ENCODE assay signal across 9 cellular contexts in the genomic region with DNA sequence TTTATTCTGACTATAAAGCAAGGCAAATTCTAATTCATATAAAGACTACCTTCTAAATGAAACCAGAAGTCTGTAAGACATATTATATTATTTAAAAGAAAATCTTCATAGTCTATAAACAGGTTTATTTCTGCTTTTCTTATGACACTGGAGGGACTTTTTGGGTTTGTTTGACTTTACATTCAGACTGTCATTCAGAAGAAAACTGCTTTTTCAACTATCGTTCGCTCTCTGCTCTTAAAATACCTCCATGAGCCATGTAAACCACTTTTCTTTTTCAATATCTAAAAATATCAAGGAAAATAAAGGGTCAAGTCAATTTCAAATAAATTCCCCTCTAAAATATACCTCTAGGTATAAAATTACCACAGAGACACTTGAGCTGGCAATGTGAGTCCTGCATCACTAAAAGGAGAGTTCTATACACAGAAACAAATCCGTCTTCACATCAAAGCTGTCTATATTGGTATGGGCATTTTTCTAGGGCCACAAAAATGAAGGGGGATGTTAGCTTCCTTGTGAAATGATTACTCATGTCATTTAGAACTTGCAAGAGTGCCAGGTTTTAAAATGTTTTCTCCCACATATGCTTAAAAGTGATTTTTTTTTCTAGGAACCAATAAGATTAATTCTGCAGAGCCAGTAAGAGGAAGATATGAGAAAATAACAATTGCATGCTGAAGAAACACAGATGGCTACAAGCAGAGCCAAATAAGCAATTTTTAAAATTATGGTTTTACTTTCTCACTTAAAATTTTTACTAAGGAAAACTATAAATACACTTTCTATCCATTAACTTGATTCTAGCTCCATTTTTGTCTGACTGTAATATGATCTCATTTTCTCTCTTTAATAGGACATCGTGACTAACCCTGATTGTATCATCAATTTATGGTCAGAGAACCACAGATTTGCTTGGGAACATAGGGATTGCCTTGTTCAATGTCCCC.
A peak's percentile ranks its signal among the peaks of the same experiment; 100 is the strongest.
DNase-seq lines count a peak whose midpoint lies in the region; ATAC-seq and TF ChIP-seq lines count a peak whose summit lies in the region.
"Had no signal": no experiment of that assay in that cellular context is flagged by ENCODE, and none has a peak within 500 bp of the region (broad histone marks: within the 10 kb centered on the region; RNA-seq: fewer than 3 reads in every experiment).

No MANE protein-coding gene starts in this region.

- no peak for TF ChIP-seq CTCF in brain microvascular endothelial cell (IDR thresholded peaks at IDR 0.05; ENCODE audit: low read depth, low read length, missing control alignments)

- intact Hi-C loops in left cardiac atrium (cut with DNase I), result no loop called here

- DNase-seq in AG20443 (ENCODE audit: low spot score) (peak; percentile 22), brain microvascular endothelial cell (peak; percentile 19), left cardiac atrium (no peak), SW 1271 (lab: John Stamatoyannopoulos, UW) (no peak), NCI-H774 (lab: John Stamatoyannopoulos, UW) (no peak)
- DNase-seq in stimulated activated CD4-positive, alpha-beta T cell treated with anti-CD3 and anti-CD28 coated beads, Interleukin-2, amount 100 ng/mL, for 48 hours, result no peak
- DNase-seq: glutamatergic neuron had no signal

- H3K27ac ChIP-seq in brain microvascular endothelial cell, result no peak overlapping the region

- H3K27me3 ChIP-seq in brain microvascular endothelial cell (replicated peaks), result no peaks in the 10 kb centered on the region

- no peaks in the 10 kb centered on the region for H3K36me3 ChIP-seq in brain microvascular endothelial cell (replicated peaks)

- ATAC-seq in GM19351 (IDR thresholded peaks at IDR 0.05; ENCODE audit: unreplicated experiment), result peak; percentile 81
- ATAC-seq in HG03108 (IDR thresholded peaks at IDR 0.05; ENCODE audit: unreplicated experiment), result peak; percentile 68
- ATAC-seq in left cardiac atrium, result no peak

- no peak overlapping the region for H3K4me3 ChIP-seq in brain microvascular endothelial cell (ENCODE audit: low read depth, low read length)

- in situ Hi-C loops in brain microvascular endothelial cell (cut with HindIII; ENCODE audit: low pct_ligation_motif_present, low sequenced_read_pairs), result no loop called here

Comparison
In these comparisons a context has a peak if more than half of its experiments do, and no peak if none do; other contexts are left out.
1. DNase-seq: peak in AG20443 (single experiment) and brain microvascular endothelial cell (single experiment); none in left cardiac atrium (single experiment), stimulated activated CD4-positive, alpha-beta T cell treated with anti-CD3 and anti-CD28 coated beads, Interleukin-2, amount 100 ng/mL, for 48 hours (0 of 2), SW 1271 (0 of 2) and NCI-H774 (single experiment).
2. ATAC-seq: peak in GM19351 (single experiment) and HG03108 (single experiment); none in left cardiac atrium (0 of 2).